In genomic region chr2:171404258-171404657, GRCh38 we compare ENCODE assay signal across 12 cellular contexts.
DNase-seq lines count a peak whose midpoint lies in the region; ATAC-seq lines count a peak whose summit lies in the region.
"Had no signal": no experiment of that assay in that cellular context is flagged by ENCODE, and none has a peak within 500 bp of the region (broad histone marks: within the 10 kb centered on the region; RNA-seq: fewer than 3 reads in every experiment).

No MANE protein-coding gene starts in this region.

- DNase-seq in HPDE6-E6E7 (ENCODE audit: extremely low spot score) (peak; percentile 62), amniotic stem cell (lab: John Stamatoyannopoulos, UW) (peak; percentile 50), iris pigment epithelial cell (ENCODE audit: low read depth) (peak; percentile 88), NCI-H2029 (lab: John Stamatoyannopoulos, UW) (no peak)
- no peak for DNase-seq in stimulated activated CD4-positive, alpha-beta T cell treated with anti-CD3 and anti-CD28 coated beads, Interleukin-15, amount 100 ng/mL, for 24 hours
- DNase-seq: lower lobe of right lung, NCI-H1417 had no signal

- 0 out of 2 replicates have a peak, but pooled peaks cover 10% of the 10 kb centered on the region for H3K36me3 ChIP-seq in ACC112 (ENCODE audit: insufficient read depth, low read length)
- H3K36me3 ChIP-seq: gastroesophageal sphincter, lower lobe of right lung, vagina had no signal

- H3K27me3 ChIP-seq in ACC112 (ENCODE audit: insufficient read depth, low read length): no peaks in the 10 kb centered on the region
- H3K27me3 ChIP-seq: gastroesophageal sphincter, vagina had no signal

- no peak for ATAC-seq in GM21447 (IDR thresholded peaks at IDR 0.05; ENCODE audit: unreplicated experiment)
- no peak for ATAC-seq in HG03342 (IDR thresholded peaks at IDR 0.05; ENCODE audit: unreplicated experiment)
- ATAC-seq: gastroesophageal sphincter, lower lobe of right lung had no signal

- H3K27ac ChIP-seq in ACC112 (ENCODE audit: low read depth, low read length): peak overlapping the region; percentile 59
- H3K27ac ChIP-seq: gastroesophageal sphincter, lower lobe of right lung, vagina had no signal

- H2AFZ ChIP-seq in ACC112 (ENCODE audit: low read length, unreplicated experiment): peak overlapping the region; percentile 12

- peak overlapping the region; percentile 48; the same call in 1 of the 2 replicates for H3K4me3 ChIP-seq in ACC112 (ENCODE audit: low read depth, low read length)
- H3K4me3 ChIP-seq: gastroesophageal sphincter, lower lobe of right lung, vagina had no signal

- H3K79me2 ChIP-seq in ACC112 (ENCODE audit: control insufficient read depth, insufficient read depth, low read length, unreplicated experiment): peaks cover 18% of the 10 kb centered on the region

- H3K4me1 ChIP-seq in ACC112 (ENCODE audit: control insufficient read depth, insufficient read depth, low read length, unreplicated experiment): peaks cover 25% of the 10 kb centered on the region
- H3K4me1 ChIP-seq: lower lobe of right lung had no signal

Comparison
In these comparisons a context has a peak if more than half of its experiments do, and no peak if none do; other contexts are left out.
1. DNase-seq: peak in HPDE6-E6E7 (single experiment), amniotic stem cell (single experiment) and iris pigment epithelial cell (single experiment); none in stimulated activated CD4-positive, alpha-beta T cell treated with anti-CD3 and anti-CD28 coated beads, Interleukin-15, amount 100 ng/mL, for 24 hours (single experiment) and NCI-H2029 (single experiment).